In the genomic region with DNA sequence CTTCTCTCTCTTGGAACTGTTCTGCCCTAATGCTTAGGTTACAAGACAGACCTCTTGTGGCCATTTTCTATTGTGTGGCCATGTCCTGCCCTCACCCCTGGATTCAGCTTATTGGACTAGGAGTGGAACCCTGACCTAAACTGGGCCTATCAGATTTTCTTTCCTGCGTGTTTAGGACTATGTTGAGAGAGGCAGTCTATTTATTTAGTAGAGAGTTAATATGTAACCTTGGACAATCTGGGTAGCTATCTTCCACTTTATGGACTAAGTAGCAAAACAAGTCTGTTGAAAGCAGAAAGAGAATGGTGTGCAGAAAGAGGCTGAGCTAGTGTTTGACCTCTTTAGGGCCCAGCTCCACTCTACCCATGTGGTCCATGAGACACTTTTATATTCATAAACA, we compare ENCODE assay signal across 27 cellular contexts.
"Had no signal": no experiment of that assay in that cellular context is flagged by ENCODE, and none has a peak within 500 bp of the region (broad histone marks: within the 10 kb centered on the region; RNA-seq: fewer than 3 reads in every experiment).

No MANE protein-coding gene starts in this region.

- H3K79me2 ChIP-seq: parathyroid adenoma had no signal

- H3K27me3 ChIP-seq: esophagus squamous epithelium, neutrophil, right atrium auricular region, sigmoid colon, testis, tibial artery, upper lobe of left lung had no signal

- ATAC-seq: heart right ventricle; natural killer cell treated with Interleukin-12 subunit alpha and Interleukin-12 subunit beta and Interleukin-15 and Interleukin-18, amount 100 ng/mL, for 72 hours; stimulated activated effector memory CD8-positive, alpha-beta T cell treated with anti-CD3 and anti-CD28 coated beads, Interleukin-12 subunit alpha, Interleukin-12 subunit beta, amount 100 ng/mL, for 72 hours had no signal

- DNase-seq: dermis blood vessel endothelial cell; effector memory CD4-positive, alpha-beta T cell; erythroblast; esophagus squamous epithelium; foreskin melanocyte; glutamatergic neuron; heart right ventricle; hypothalamus; immature natural killer cell; islet precursor cell; kidney glomerular epithelial cell; naive B cell; sigmoid colon; stimulated activated CD4-positive, alpha-beta T cell treated with anti-CD3 and anti-CD28 coated beads, Interleukin-2, amount 100 ng/mL, for 24 hours; stimulated activated CD4-positive, alpha-beta T cell treated with anti-CD3 and anti-CD28 coated beads, Interleukin-4, amount 100 ng/mL, for 24 hours; stimulated activated naive CD4-positive, alpha-beta T cell treated with Interleukin-2 at 50 U/mL for 16 hours; substantia nigra; testis; tibial artery; upper lobe of left lung had no signal

- H2AFZ ChIP-seq: parathyroid adenoma had no signal

- H3K27ac ChIP-seq: coronary artery, esophagus squamous epithelium, heart right ventricle, neutrophil, parathyroid adenoma, right atrium auricular region, sigmoid colon, testis, tibial artery, upper lobe of left lung had no signal

- H3K4me3 ChIP-seq: coronary artery, esophagus squamous epithelium, heart right ventricle, lung, right atrium auricular region, sigmoid colon, testis, tibial artery, upper lobe of left lung had no signal

- H3K4me1 ChIP-seq: esophagus squamous epithelium, heart right ventricle, right atrium auricular region, sigmoid colon, testis, tibial artery, upper lobe of left lung had no signal

- H3K9me3 ChIP-seq: esophagus squamous epithelium, heart right ventricle, neutrophil, right atrium auricular region, sigmoid colon, testis, tibial artery, upper lobe of left lung had no signal

- H3K36me3 ChIP-seq: esophagus squamous epithelium, heart right ventricle, neutrophil, right atrium auricular region, sigmoid colon, tibial artery, upper lobe of left lung had no signal
